1 cellular context compared by ENCODE assay signal in the genomic region with DNA sequence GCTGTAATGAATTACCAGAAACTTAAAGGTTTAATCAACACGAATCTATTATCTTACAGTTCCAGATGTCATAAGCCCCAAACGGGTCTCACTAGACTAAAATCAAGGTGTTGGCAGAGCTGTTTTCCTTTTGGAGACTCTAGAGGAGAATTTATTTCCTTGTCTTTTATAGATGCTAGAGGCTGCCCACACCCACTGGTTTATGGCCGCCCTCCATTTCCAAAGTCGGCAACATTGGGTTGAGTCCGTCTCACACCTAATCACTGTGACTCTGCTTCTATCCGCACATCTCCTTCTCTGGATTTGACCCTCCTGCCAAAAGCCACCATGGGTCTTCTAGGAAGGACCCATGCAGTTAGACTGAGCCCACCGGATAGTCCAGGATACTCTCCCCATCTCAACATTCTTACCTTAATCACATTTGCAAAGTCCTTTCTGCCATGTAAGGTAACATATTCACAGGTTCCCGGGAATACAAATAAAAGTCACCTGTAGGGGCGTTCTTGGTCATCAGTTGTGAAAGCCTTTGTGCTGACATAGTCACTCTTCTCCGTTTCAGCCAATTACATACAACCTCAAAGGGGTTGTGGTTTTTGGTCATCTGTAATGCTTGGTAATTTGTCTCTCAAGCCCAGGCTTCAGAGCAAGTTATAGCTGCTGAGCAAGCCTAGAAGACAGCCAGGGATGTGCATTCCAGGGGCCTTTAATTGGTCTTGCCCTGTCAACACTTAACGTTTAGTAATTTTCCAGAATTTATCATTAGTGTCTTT.
TF ChIP-seq lines count a peak whose summit lies in the region.

No MANE protein-coding gene starts in this region.

TF ChIP-seq in GM23338, 12 proteins besides CTCF, POLR2A, EP300 and RAD21:
- TF ChIP-seq JUNB (IDR thresholded peaks at IDR 0.05; ENCODE audit: unreplicated experiment) (no peak), NANOG (IDR thresholded peaks at IDR 0.05; ENCODE audit: borderline replicate concordance) (no peak), EZH2phosphoT487 (IDR thresholded peaks at IDR 0.05; ENCODE audit: unreplicated experiment) (no peak), ZNF114 (CRISPR knock-in tag; IDR thresholded peaks at IDR 0.05) (no peak), STAT1 (IDR thresholded peaks at IDR 0.05; ENCODE audit: unreplicated experiment) (no peak), EZH2 (IDR thresholded peaks at IDR 0.05; ENCODE audit: low read depth, unreplicated experiment) (no peak), CREB1 (CRISPR knock-in tag; IDR thresholded peaks at IDR 0.05; ENCODE audit: low read depth) (no peak), ZNF331 (CRISPR knock-in tag; IDR thresholded peaks at IDR 0.05; ENCODE audit: low read depth) (no peak), POLR2AphosphoS5 (IDR thresholded peaks at IDR 0.05; ENCODE audit: low read depth) (no peak)
- TF ChIP-seq, protein P1, sequence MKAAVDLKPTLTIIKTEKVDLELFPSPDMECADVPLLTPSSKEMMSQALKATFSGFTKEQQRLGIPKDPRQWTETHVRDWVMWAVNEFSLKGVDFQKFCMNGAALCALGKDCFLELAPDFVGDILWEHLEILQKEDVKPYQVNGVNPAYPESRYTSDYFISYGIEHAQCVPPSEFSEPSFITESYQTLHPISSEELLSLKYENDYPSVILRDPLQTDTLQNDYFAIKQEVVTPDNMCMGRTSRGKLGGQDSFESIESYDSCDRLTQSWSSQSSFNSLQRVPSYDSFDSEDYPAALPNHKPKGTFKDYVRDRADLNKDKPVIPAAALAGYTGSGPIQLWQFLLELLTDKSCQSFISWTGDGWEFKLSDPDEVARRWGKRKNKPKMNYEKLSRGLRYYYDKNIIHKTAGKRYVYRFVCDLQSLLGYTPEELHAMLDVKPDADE (IDR thresholded peaks at IDR 0.05) = no peak
- TF ChIP-seq, protein P2, sequence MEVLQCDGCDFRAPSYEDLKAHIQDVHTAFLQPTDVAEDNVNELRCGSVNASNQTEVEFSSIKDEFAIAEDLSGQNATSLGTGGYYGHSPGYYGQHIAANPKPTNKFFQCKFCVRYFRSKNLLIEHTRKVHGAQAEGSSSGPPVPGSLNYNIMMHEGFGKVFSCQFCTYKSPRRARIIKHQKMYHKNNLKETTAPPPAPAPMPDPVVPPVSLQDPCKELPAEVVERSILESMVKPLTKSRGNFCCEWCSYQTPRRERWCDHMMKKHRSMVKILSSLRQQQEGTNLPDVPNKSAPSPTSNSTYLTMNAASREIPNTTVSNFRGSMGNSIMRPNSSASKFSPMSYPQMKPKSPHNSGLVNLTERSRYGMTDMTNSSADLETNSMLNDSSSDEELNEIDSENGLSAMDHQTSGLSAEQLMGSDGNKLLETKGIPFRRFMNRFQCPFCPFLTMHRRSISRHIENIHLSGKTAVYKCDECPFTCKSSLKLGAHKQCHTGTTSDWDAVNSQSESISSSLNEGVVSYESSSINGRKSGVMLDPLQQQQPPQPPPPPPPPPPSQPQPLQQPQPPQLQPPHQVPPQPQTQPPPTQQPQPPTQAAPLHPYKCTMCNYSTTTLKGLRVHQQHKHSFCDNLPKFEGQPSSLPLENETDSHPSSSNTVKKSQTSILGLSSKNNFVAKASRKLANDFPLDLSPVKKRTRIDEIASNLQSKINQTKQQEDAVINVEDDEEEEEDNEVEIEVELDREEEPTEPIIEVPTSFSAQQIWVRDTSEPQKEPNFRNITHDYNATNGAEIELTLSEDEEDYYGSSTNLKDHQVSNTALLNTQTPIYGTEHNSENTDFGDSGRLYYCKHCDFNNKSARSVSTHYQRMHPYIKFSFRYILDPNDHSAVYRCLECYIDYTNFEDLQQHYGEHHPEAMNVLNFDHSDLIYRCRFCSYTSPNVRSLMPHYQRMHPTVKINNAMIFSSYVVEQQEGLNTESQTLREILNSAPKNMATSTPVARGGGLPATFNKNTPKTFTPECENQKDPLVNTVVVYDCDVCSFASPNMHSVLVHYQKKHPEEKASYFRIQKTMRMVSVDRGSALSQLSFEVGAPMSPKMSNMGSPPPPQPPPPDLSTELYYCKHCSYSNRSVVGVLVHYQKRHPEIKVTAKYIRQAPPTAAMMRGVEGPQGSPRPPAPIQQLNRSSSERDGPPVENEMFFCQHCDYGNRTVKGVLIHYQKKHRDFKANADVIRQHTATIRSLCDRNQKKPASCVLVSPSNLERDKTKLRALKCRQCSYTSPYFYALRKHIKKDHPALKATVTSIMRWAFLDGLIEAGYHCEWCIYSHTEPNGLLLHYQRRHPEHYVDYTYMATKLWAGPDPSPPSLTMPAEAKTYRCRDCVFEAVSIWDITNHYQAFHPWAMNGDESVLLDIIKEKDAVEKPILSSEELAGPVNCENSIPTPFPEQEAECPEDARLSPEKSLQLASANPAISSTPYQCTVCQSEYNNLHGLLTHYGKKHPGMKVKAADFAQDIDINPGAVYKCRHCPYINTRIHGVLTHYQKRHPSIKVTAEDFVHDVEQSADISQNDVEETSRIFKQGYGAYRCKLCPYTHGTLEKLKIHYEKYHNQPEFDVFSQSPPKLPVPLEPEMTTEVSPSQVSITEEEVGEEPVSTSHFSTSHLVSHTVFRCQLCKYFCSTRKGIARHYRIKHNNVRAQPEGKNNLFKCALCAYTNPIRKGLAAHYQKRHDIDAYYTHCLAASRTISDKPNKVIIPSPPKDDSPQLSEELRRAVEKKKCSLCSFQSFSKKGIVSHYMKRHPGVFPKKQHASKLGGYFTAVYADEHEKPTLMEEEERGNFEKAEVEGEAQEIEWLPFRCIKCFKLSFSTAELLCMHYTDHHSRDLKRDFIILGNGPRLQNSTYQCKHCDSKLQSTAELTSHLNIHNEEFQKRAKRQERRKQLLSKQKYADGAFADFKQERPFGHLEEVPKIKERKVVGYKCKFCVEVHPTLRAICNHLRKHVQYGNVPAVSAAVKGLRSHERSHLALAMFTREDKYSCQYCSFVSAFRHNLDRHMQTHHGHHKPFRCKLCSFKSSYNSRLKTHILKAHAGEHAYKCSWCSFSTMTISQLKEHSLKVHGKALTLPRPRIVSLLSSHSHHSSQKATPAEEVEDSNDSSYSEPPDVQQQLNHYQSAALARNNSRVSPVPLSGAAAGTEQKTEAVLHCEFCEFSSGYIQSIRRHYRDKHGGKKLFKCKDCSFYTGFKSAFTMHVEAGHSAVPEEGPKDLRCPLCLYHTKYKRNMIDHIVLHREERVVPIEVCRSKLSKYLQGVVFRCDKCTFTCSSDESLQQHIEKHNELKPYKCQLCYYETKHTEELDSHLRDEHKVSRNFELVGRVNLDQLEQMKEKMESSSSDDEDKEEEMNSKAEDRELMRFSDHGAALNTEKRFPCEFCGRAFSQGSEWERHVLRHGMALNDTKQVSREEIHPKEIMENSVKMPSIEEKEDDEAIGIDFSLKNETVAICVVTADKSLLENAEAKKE (CRISPR knock-in tag; IDR thresholded peaks at IDR 0.05) = no peak
- TF ChIP-seq, protein P3, sequence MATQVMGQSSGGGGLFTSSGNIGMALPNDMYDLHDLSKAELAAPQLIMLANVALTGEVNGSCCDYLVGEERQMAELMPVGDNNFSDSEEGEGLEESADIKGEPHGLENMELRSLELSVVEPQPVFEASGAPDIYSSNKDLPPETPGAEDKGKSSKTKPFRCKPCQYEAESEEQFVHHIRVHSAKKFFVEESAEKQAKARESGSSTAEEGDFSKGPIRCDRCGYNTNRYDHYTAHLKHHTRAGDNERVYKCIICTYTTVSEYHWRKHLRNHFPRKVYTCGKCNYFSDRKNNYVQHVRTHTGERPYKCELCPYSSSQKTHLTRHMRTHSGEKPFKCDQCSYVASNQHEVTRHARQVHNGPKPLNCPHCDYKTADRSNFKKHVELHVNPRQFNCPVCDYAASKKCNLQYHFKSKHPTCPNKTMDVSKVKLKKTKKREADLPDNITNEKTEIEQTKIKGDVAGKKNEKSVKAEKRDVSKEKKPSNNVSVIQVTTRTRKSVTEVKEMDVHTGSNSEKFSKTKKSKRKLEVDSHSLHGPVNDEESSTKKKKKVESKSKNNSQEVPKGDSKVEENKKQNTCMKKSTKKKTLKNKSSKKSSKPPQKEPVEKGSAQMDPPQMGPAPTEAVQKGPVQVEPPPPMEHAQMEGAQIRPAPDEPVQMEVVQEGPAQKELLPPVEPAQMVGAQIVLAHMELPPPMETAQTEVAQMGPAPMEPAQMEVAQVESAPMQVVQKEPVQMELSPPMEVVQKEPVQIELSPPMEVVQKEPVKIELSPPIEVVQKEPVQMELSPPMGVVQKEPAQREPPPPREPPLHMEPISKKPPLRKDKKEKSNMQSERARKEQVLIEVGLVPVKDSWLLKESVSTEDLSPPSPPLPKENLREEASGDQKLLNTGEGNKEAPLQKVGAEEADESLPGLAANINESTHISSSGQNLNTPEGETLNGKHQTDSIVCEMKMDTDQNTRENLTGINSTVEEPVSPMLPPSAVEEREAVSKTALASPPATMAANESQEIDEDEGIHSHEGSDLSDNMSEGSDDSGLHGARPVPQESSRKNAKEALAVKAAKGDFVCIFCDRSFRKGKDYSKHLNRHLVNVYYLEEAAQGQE (IDR thresholded peaks at IDR 0.05; ENCODE audit: unreplicated experiment) = no peak
